ENCODE assay signal across 26 cellular contexts in genomic region chr17:79561486-79562116, GRCh38. TPM values are rescaled to one million over a fixed set of nuclear protein-coding genes. Genes with fewer than 3 reads are reported as not detected.
"Had no signal": no experiment of that assay in that cellular context is flagged by ENCODE, and none has a peak within 500 bp of the region (broad histone marks: within the 10 kb centered on the region; RNA-seq: fewer than 3 reads in every experiment).

No MANE protein-coding gene starts in this region.

- H3K36me3 ChIP-seq: esophagus squamous epithelium, tibial artery, upper lobe of right lung had no signal

- H3K4me1 Mint-ChIP-seq: activated CD4-positive, alpha-beta T cell treated with anti-CD3 and anti-CD28 coated beads, Interleukin-2, amount 10 ng/mL, durations not matched to agents 24 days and 14 days; T-helper 17 cell had no signal

- H3K4me3 Mint-ChIP-seq: activated CD4-positive, alpha-beta memory T cell treated with anti-CD3 and anti-CD28 coated beads for 36 hours; activated CD4-positive, alpha-beta T cell treated with anti-CD3 and anti-CD28 coated beads, Interleukin-2, amount 10 ng/mL, durations not matched to agents 24 days and 14 days; activated T-cell treated with anti-CD3 and anti-CD28 coated beads, Interleukin-2, amount 50 U/mL, for 24 hours; central memory CD8-positive, alpha-beta T cell; stimulated activated naive CD8-positive, alpha-beta T cell treated with anti-CD3 and anti-CD28 coated beads, Interleukin-15, Interleukin-2, amounts not matched to agents 100 ng/mL and 50 ng/mL, for 24 hours; T-helper 17 cell had no signal

- H3K36me3 Mint-ChIP-seq: activated CD4-positive, alpha-beta memory T cell treated with anti-CD3 and anti-CD28 coated beads for 36 hours had no signal

- H3K9me3 Mint-ChIP-seq: activated CD4-positive, alpha-beta memory T cell treated with anti-CD3 and anti-CD28 coated beads for 36 hours; activated CD4-positive, alpha-beta T cell treated with anti-CD3 and anti-CD28 coated beads, Interleukin-2, amount 10 ng/mL, durations not matched to agents 24 days and 14 days; activated T-cell treated with anti-CD3 and anti-CD28 coated beads, Interleukin-2, amount 50 U/mL, for 24 hours; central memory CD8-positive, alpha-beta T cell; stimulated activated naive CD8-positive, alpha-beta T cell treated with anti-CD3 and anti-CD28 coated beads, Interleukin-15, Interleukin-2, amounts not matched to agents 100 ng/mL and 50 ng/mL, for 24 hours had no signal

- ATAC-seq: left cardiac atrium, left ventricle myocardium superior, right cardiac atrium, T-helper 17 cell, upper lobe of right lung had no signal

- H3K9ac ChIP-seq: parathyroid adenoma had no signal

- H3K4me2 ChIP-seq: hepatocyte had no signal

- H3K27ac Mint-ChIP-seq: activated CD4-positive, alpha-beta memory T cell treated with anti-CD3 and anti-CD28 coated beads for 36 hours; activated CD4-positive, alpha-beta T cell treated with anti-CD3 and anti-CD28 coated beads, Interleukin-2, amount 10 ng/mL, durations not matched to agents 24 days and 14 days; activated T-cell treated with anti-CD3 and anti-CD28 coated beads, Interleukin-2, amount 50 U/mL, for 24 hours; stimulated activated naive CD8-positive, alpha-beta T cell treated with anti-CD3 and anti-CD28 coated beads, Interleukin-15, Interleukin-2, amounts not matched to agents 100 ng/mL and 50 ng/mL, for 24 hours; T-helper 17 cell had no signal

- H3K79me2 ChIP-seq: hepatocyte, parathyroid adenoma had no signal

- H3K4me1 ChIP-seq: esophagus squamous epithelium, parathyroid adenoma, tibial artery, upper lobe of right lung had no signal

- DNase-seq: activated CD4-positive, alpha-beta memory T cell treated with anti-CD3 and anti-CD28 coated beads for 36 hours; activated CD4-positive, alpha-beta T cell treated with anti-CD3 and anti-CD28 coated beads, Interleukin-2, amount 10 ng/mL, durations not matched to agents 24 days and 14 days; activated CD4-positive, CD25-positive, alpha-beta regulatory T cell treated with anti-CD3 and anti-CD28 coated beads, Interleukin-2, amount 50 U/mL, for 72 hours; activated CD8-positive, alpha-beta memory T cell treated with anti-CD3 and anti-CD28 coated beads, Interleukin-2, amount 50 U/mL, for 48 hours; activated gamma-delta T cell treated with Interleukin-2 at 50 U/mL for 16 hours; activated naive CD4-positive, alpha-beta T cell treated with anti-CD3 and anti-CD28 coated beads, Interleukin-2, amount 50 U/mL, for 16 hours; activated T-cell treated with anti-CD3 and anti-CD28 coated beads, Interleukin-2, amount 50 U/mL, for 24 hours; amniotic stem cell; dermis blood vessel endothelial cell; effector CD8-positive, alpha-beta T cell; esophagus squamous epithelium; islet precursor cell; left cardiac atrium; left ventricle myocardium superior; mammary epithelial cell; right cardiac atrium; stimulated activated CD4-positive, alpha-beta T cell treated with anti-CD3 and anti-CD28 coated beads, Interleukin-4, amount 100 ng/mL, for 1 hour; T-helper 17 cell; tibial artery had no signal

- H2AFZ ChIP-seq: hepatocyte, parathyroid adenoma had no signal

- H3K4me3 ChIP-seq: esophagus squamous epithelium, hepatocyte, tibial artery, upper lobe of right lung had no signal

- H3K27ac ChIP-seq: epithelial cell of prostate, esophagus squamous epithelium, hepatocyte, parathyroid adenoma, tibial artery, upper lobe of right lung had no signal

- H3K9me3 ChIP-seq: esophagus squamous epithelium, tibial artery, upper lobe of right lung had no signal

RNA-seq across cellular contexts. Expression of gene RBFOX3, which starts 49.2 kb away (rescaled TPM):
- total RNA-seq: activated CD4-positive, alpha-beta memory T cell treated with anti-CD3 and anti-CD28 coated beads for 36 hours; activated CD4-positive, alpha-beta T cell treated with anti-CD3 and anti-CD28 coated beads, Interleukin-2, amount 10 ng/mL, durations not matched to agents 24 days and 14 days; dermis blood vessel endothelial cell; hepatocyte; left cardiac atrium; left ventricle myocardium superior; mammary epithelial cell; pulmonary artery endothelial cell; right cardiac atrium; upper lobe of right lung had no signal
- polyA plus RNA-seq: mammary epithelial cell had no signal
